ENCODE assay signal across 25 cellular contexts in genomic region chr7:117567781-117568180, GRCh38.
"Had no signal": no experiment of that assay in that cellular context is flagged by ENCODE, and none has a peak within 500 bp of the region (broad histone marks: within the 10 kb centered on the region; RNA-seq: fewer than 3 reads in every experiment).

No MANE protein-coding gene starts in this region.

- H3K4me3 ChIP-seq: MG63, SJSA1, SK-N-MC had no signal

- H3K27ac ChIP-seq: HL-60, SJSA1, SK-N-MC had no signal

- DNase-seq: KBM-7, MG63, NCI-H1092, NCI-H1105 treated with DMSO at 0.1 percent for 48 hours, NCI-H1417 treated with DMSO at 0.1 percent for 48 hours, NCI-H146, NCI-H1694 treated with DMSO at 0.1 percent for 48 hours, NCI-H2029, NCI-H2081 treated with DMSO at 0.1 percent for 48 hours, NCI-H2171, NCI-H226, NCI-H446, NCI-H510A, NCI-H524 treated with DMSO at 0.1 percent for 48 hours, NCI-H69, NCI-H774, Right ventricle myocardium superior, RPMI8226, SIG-M5, SW 1271 had no signal

- H3K27me3 ChIP-seq: MG63 had no signal

- H3K36me3 ChIP-seq: MG63, SJSA1 had no signal

- H3K4me1 ChIP-seq: SJSA1 had no signal

- H3K9me3 ChIP-seq: MG63, SJSA1 had no signal

- FAIRE-seq: HTR-8/SVneo, RCC 7860 had no signal
